Comparison of ENCODE assay signal across 25 cellular contexts in genomic region chr12:69903548-69903947, GRCh38.
"Had no signal": no experiment of that assay in that cellular context is flagged by ENCODE, and none has a peak within 500 bp of the region (broad histone marks: within the 10 kb centered on the region; RNA-seq: fewer than 3 reads in every experiment).

No MANE protein-coding gene starts in this region.

- H3K27me3 ChIP-seq: brain microvascular endothelial cell, gastrocnemius medialis, heart left ventricle, neural progenitor cell, stomach, upper lobe of left lung had no signal

- H3K36me3 ChIP-seq: brain microvascular endothelial cell, gastrocnemius medialis, heart left ventricle, neural progenitor cell, prostate gland, stomach, upper lobe of left lung had no signal

- ATAC-seq: activated naive CD8-positive, alpha-beta T cell treated with anti-CD3 and anti-CD28 coated beads, Interleukin-2, amount 50 U/mL, for 24 hours; gastrocnemius medialis; heart left ventricle; left ventricle myocardium superior; mucosa of descending colon; naive thymus-derived CD4-positive, alpha-beta T cell; right cardiac atrium had no signal

- H3K4me1 ChIP-seq: gastrocnemius medialis, prostate gland had no signal

- DNase-seq: activated CD4-positive, alpha-beta T cell treated with anti-CD3 and anti-CD28 coated beads, Interleukin-2, amount 50 U/mL, for 1 hour; activated CD8-positive, alpha-beta memory T cell treated with anti-CD3 and anti-CD28 coated beads for 24 hours; activated CD8-positive, alpha-beta memory T cell treated with anti-CD3 and anti-CD28 coated beads, Interleukin-2, amount 50 U/mL, for 48 hours; activated effector memory CD4-positive, alpha-beta T cell treated with Interleukin-2 at 50 U/mL for 16 hours; activated naive CD4-positive, alpha-beta T cell treated with anti-CD3 and anti-CD28 coated beads, Interleukin-2, amount 10 ng/mL, durations not matched to agents 7 days and 5 days; activated naive CD8-positive, alpha-beta T cell treated with anti-CD3 and anti-CD28 coated beads, Interleukin-2, amount 50 U/mL, for 24 hours; activated T-cell treated with anti-CD3 and anti-CD28 coated beads, Interleukin-2, amount 50 U/mL, for 48 hours; anterior cingulate cortex; brain microvascular endothelial cell; cortex of kidney; effector CD4-positive, alpha-beta T cell; gastrocnemius medialis; heart left ventricle; kidney; left ventricle myocardium superior; mucosa of descending colon; naive thymus-derived CD4-positive, alpha-beta T cell; right cardiac atrium; stimulated activated CD4-positive, alpha-beta T cell treated with anti-CD3 and anti-CD28 coated beads, Interleukin-4, amount 100 ng/mL, for 1 hour; stomach; T1000; upper lobe of left lung had no signal

- H2AFZ ChIP-seq: neural progenitor cell had no signal

- H3K27ac ChIP-seq: gastrocnemius medialis, neural progenitor cell, prostate gland, stomach, upper lobe of left lung had no signal

- H3K9ac ChIP-seq: neural progenitor cell had no signal

- H3K9me3 ChIP-seq: gastrocnemius medialis, heart left ventricle, mucosa of descending colon, prostate gland, stomach, upper lobe of left lung had no signal

- H3K4me2 ChIP-seq: neural progenitor cell had no signal

- H3K4me3 ChIP-seq: gastrocnemius medialis, heart left ventricle, mucosa of descending colon, neural progenitor cell, prostate gland, skin epidermis, stomach, upper lobe of left lung had no signal
